In genomic region chr18:9328776-9329175, GRCh38 we compare ENCODE assay signal across 19 cellular contexts.
"Had no signal": no experiment of that assay in that cellular context is flagged by ENCODE, and none has a peak within 500 bp of the region (broad histone marks: within the 10 kb centered on the region; RNA-seq: fewer than 3 reads in every experiment).

No MANE protein-coding gene starts in this region.

- H3K27me3 ChIP-seq: dorsolateral prefrontal cortex, esophagus muscularis mucosa, hepatocyte, ovary, tibial artery, upper lobe of left lung, uterus had no signal

- DNase-seq: cortex of kidney; dorsolateral prefrontal cortex; effector CD8-positive, alpha-beta T cell; foreskin melanocyte; head of caudate nucleus; left colon; naive thymus-derived CD4-positive, alpha-beta T cell; nephron progenitor cell; ovary; right cardiac atrium; stimulated activated CD4-positive, alpha-beta T cell treated with anti-CD3 and anti-CD28 coated beads, Interleukin-1b, Interleukin-23, amount 100 ng/mL, for 48 hours; stimulated activated CD4-positive, alpha-beta T cell treated with anti-CD3 and anti-CD28 coated beads, Interleukin-4, amount 100 ng/mL, for 24 hours; tibial artery; upper lobe of left lung; uterus had no signal

- H3K36me3 ChIP-seq: esophagus muscularis mucosa, neutrophil, ovary, tibial artery, upper lobe of left lung, uterus had no signal

- H3K4me3 ChIP-seq: dorsolateral prefrontal cortex, esophagus muscularis mucosa, hepatocyte, ovary, tibial artery, upper lobe of left lung, uterus had no signal

- H3K4me1 ChIP-seq: uterus had no signal

- H3K9me3 ChIP-seq: neutrophil, ovary, uterus had no signal

- H3K27ac ChIP-seq: dorsolateral prefrontal cortex, esophagus muscularis mucosa, hepatocyte, neutrophil, ovary, tibial artery, upper lobe of left lung, uterus had no signal

- ATAC-seq: left colon; naive thymus-derived CD4-positive, alpha-beta T cell; right cardiac atrium; stimulated activated memory B cell treated with anti-CD40 and anti-IgM and Interleukin-4, amounts not matched to agents 10 μg/mL and 1 μg/mL and 100 μg/mL, for 72 hours had no signal

- H3K4me2 ChIP-seq: hepatocyte had no signal
